In the genomic region with DNA sequence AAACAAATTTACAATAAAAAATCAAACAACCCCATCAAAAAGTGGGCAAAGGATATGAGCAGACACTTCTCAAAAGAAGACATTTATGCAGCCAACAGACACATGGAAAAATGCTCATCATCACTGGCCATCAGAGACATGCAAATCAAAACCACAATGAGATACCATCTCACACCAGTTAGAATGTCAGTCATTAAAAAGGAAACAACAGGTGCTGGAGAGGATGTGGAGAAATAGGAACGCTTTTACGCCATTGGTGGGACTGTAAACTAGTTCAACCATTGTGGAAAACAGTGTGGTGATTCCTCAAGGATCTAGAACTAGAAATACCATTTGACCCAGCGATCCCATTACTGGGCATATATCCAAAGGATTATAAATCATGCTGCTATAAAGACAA, we compare ENCODE assay signal across 1 cellular context.
A peak's percentile ranks its signal among the peaks of the same experiment; 100 is the strongest.
TF ChIP-seq lines count a peak whose summit lies in the region.

No MANE protein-coding gene starts in this region.

TF ChIP-seq in K562, 482 proteins besides CTCF, POLR2A, EP300 and RAD21:
- TF ChIP-seq, protein P1, sequence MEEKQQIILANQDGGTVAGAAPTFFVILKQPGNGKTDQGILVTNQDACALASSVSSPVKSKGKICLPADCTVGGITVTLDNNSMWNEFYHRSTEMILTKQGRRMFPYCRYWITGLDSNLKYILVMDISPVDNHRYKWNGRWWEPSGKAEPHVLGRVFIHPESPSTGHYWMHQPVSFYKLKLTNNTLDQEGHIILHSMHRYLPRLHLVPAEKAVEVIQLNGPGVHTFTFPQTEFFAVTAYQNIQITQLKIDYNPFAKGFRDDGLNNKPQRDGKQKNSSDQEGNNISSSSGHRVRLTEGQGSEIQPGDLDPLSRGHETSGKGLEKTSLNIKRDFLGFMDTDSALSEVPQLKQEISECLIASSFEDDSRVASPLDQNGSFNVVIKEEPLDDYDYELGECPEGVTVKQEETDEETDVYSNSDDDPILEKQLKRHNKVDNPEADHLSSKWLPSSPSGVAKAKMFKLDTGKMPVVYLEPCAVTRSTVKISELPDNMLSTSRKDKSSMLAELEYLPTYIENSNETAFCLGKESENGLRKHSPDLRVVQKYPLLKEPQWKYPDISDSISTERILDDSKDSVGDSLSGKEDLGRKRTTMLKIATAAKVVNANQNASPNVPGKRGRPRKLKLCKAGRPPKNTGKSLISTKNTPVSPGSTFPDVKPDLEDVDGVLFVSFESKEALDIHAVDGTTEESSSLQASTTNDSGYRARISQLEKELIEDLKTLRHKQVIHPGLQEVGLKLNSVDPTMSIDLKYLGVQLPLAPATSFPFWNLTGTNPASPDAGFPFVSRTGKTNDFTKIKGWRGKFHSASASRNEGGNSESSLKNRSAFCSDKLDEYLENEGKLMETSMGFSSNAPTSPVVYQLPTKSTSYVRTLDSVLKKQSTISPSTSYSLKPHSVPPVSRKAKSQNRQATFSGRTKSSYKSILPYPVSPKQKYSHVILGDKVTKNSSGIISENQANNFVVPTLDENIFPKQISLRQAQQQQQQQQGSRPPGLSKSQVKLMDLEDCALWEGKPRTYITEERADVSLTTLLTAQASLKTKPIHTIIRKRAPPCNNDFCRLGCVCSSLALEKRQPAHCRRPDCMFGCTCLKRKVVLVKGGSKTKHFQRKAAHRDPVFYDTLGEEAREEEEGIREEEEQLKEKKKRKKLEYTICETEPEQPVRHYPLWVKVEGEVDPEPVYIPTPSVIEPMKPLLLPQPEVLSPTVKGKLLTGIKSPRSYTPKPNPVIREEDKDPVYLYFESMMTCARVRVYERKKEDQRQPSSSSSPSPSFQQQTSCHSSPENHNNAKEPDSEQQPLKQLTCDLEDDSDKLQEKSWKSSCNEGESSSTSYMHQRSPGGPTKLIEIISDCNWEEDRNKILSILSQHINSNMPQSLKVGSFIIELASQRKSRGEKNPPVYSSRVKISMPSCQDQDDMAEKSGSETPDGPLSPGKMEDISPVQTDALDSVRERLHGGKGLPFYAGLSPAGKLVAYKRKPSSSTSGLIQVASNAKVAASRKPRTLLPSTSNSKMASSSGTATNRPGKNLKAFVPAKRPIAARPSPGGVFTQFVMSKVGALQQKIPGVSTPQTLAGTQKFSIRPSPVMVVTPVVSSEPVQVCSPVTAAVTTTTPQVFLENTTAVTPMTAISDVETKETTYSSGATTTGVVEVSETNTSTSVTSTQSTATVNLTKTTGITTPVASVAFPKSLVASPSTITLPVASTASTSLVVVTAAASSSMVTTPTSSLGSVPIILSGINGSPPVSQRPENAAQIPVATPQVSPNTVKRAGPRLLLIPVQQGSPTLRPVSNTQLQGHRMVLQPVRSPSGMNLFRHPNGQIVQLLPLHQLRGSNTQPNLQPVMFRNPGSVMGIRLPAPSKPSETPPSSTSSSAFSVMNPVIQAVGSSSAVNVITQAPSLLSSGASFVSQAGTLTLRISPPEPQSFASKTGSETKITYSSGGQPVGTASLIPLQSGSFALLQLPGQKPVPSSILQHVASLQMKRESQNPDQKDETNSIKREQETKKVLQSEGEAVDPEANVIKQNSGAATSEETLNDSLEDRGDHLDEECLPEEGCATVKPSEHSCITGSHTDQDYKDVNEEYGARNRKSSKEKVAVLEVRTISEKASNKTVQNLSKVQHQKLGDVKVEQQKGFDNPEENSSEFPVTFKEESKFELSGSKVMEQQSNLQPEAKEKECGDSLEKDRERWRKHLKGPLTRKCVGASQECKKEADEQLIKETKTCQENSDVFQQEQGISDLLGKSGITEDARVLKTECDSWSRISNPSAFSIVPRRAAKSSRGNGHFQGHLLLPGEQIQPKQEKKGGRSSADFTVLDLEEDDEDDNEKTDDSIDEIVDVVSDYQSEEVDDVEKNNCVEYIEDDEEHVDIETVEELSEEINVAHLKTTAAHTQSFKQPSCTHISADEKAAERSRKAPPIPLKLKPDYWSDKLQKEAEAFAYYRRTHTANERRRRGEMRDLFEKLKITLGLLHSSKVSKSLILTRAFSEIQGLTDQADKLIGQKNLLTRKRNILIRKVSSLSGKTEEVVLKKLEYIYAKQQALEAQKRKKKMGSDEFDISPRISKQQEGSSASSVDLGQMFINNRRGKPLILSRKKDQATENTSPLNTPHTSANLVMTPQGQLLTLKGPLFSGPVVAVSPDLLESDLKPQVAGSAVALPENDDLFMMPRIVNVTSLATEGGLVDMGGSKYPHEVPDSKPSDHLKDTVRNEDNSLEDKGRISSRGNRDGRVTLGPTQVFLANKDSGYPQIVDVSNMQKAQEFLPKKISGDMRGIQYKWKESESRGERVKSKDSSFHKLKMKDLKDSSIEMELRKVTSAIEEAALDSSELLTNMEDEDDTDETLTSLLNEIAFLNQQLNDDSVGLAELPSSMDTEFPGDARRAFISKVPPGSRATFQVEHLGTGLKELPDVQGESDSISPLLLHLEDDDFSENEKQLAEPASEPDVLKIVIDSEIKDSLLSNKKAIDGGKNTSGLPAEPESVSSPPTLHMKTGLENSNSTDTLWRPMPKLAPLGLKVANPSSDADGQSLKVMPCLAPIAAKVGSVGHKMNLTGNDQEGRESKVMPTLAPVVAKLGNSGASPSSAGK (IDR thresholded peaks at IDR 0.05), result peak; percentile 20; the same call in 1 of the 2 replicates
- TF ChIP-seq MEIS2 (IDR thresholded peaks at IDR 0.05; ENCODE audit: partially characterized antibody), result peak; percentile 6
